Comparison of ENCODE assay signal across 13 cellular contexts in the genomic region with DNA sequence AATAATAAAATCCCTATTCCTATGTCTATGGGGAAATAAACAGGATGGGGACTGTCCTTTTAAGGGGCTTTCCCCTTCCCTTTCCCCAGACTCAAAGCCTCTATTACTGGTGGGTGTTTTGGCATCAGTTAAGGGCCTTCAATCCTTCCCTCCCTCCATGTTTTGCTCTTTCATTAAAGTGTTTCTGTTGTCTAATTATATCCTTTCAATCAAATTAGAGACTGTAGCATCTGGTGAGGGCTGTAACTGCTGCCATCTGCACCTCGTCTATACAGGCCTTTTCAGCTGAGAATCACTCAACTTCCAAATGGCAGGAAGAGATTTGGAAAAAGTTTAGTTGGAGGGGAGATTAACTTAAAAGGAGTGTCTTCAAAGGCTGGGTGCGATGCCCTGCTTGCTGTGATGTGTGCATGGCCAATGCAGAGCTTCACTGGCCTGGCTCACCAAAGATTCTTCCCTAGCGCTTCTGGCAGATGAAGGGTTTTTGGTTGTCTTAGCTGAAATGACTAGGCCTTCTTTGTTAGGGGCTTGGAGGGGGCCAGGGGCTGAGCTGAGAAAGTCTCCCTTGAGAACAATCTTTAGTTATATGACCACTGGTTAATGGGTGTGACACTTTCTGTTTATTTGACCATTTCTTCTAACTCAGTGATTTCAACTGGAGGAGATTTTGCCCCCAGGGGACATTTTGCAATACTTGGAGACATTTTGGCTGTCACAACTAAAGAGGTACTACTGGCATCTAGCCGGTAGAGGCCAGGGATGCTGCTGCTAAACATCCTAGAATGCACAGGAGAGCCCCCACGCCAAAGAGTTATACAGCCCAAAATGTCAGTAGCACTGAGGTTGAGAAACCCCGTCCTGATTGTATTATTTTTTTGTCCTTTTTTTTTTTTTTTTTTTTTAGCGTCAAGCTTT. TPM values are rescaled to one million over a fixed set of nuclear protein-coding genes. Genes with fewer than 3 reads are reported as not detected.
DNase-seq lines count a peak whose midpoint lies in the region; ATAC-seq and TF ChIP-seq lines count a peak whose summit lies in the region.
"Had no signal": no experiment of that assay in that cellular context is flagged by ENCODE, and none has a peak within 500 bp of the region (broad histone marks: within the 10 kb centered on the region; RNA-seq: fewer than 3 reads in every experiment).

No MANE protein-coding gene starts in this region.

- intact Hi-C loops in MCF 10A (cut with micrococcal nuclease), result no loop called here

- no peaks in the 10 kb centered on the region for H3K36me3 Mint-ChIP-seq in MCF 10A (ENCODE audit: insufficient read depth, unreplicated experiment)
- H3K36me3 Mint-ChIP-seq: activated naive CD8-positive, alpha-beta T cell had no signal

- H3K79me2 ChIP-seq in GM23248 (ENCODE audit: insufficient read depth), result no peaks in the 10 kb centered on the region

- in situ Hi-C loops in GM23248 (cut with MboI), result no loop called here

- H3K4me1 Mint-ChIP-seq in MCF 10A (ENCODE audit: insufficient read depth, unreplicated experiment), result peaks cover 6% of the 10 kb centered on the region

- CTCF ChIA-PET in MCF 10A (lab: Yijun Ruan, JAX), result interaction anchor here (0.6 to 3.2 kb wide), 3 partner anchors 48 to 480 kb away, joined by 3 to 8 read pairs (median 4); no protein-coding TSS in a partner anchor

- ATAC-seq in activated CD4-positive, CD25-positive, alpha-beta regulatory T cell treated with anti-CD3 and anti-CD28 coated beads, Interleukin-2, amount 50 U/mL, for 24 hours, result no peak
- no peak for ATAC-seq in GM21528 (IDR thresholded peaks at IDR 0.05; ENCODE audit: low FRiP score, unreplicated experiment)
- ATAC-seq: activated CD8-positive, alpha-beta T cell treated with anti-CD3 and anti-CD28 coated beads, Interleukin-2, amount 10 ng/mL, durations not matched to agents 7 days and 5 days had no signal

- no peaks in the 10 kb centered on the region for H4K20me1 ChIP-seq in GM23248 (ENCODE audit: insufficient read depth)

- H3K9ac ChIP-seq in GM23248, result no peak overlapping the region

- 56 to 62% methylated on average over 6 to 7 of the region's 7 CpGs for WGBS in GM23248 (ENCODE audit: low coverage in 1 of 2, low lambda C conversion rate in 2 of 2, missing lambda C conversion rate in 2 of 2), 2 experiments

- H3K9me3 Mint-ChIP-seq in MCF 10A (ENCODE audit: unreplicated experiment), result no peaks in the 10 kb centered on the region

- no peak overlapping the region for H3K4me3 Mint-ChIP-seq in MCF 10A (ENCODE audit: unreplicated experiment)
- H3K4me3 Mint-ChIP-seq: activated CD8-positive, alpha-beta T cell treated with anti-CD3 and anti-CD28 coated beads, Interleukin-2, amount 10 ng/mL, durations not matched to agents 7 days and 5 days; activated naive CD8-positive, alpha-beta T cell had no signal

- 0 out of 2 replicates have a peak, but pooled peaks cover 9% of the 10 kb centered on the region for H3K4me1 ChIP-seq in GM23248 (ENCODE audit: insufficient read depth)

- POLR2A ChIA-PET in MCF 10A (lab: Yijun Ruan, JAX), result interaction anchor here (0.6 to 0.7 kb wide), 3 partner anchors 150 to 1366 kb away, joined by 3 read pairs; no protein-coding TSS in a partner anchor

- no peak overlapping the region for H3K27ac Mint-ChIP-seq in MCF 10A (ENCODE audit: low read depth, unreplicated experiment)
- H3K27ac Mint-ChIP-seq: activated CD8-positive, alpha-beta T cell treated with anti-CD3 and anti-CD28 coated beads, Interleukin-2, amount 10 ng/mL, durations not matched to agents 7 days and 5 days; activated naive CD8-positive, alpha-beta T cell had no signal

- H2AFZ ChIP-seq in GM23248, result no peak overlapping the region

- no peak overlapping the region for H3K27ac ChIP-seq in GM23248
- H3K27ac ChIP-seq: neutrophil had no signal

- H3K4me2 ChIP-seq in GM23248 (ENCODE audit: unreplicated experiment), result no peak overlapping the region

- H3K9me2 ChIP-seq in GM23248 (ENCODE audit: insufficient read depth), result no peaks in the 10 kb centered on the region

- no peaks in the 10 kb centered on the region for H3K36me3 ChIP-seq in GM23248 (ENCODE audit: low read depth)
- H3K36me3 ChIP-seq: neutrophil had no signal

- DNase-seq in GM23248, result peak; percentile 43
- DNase-seq in NCI-H446 treated with DMSO at 0.1 percent for 48 hours (lab: John Stamatoyannopoulos, UW), result peak; percentile 80
- DNase-seq in MCF 10A (ENCODE audit: unreplicated experiment), result peak; percentile 84
- DNase-seq in retina, result peak; percentile 68
- no peak for DNase-seq in GM19238 (ENCODE audit: insufficient read length, low spot score)
- DNase-seq: activated CD8-positive, alpha-beta T cell treated with anti-CD3 and anti-CD28 coated beads, Interleukin-2, amount 10 ng/mL, durations not matched to agents 7 days and 5 days; H7 had no signal

- no peaks in the 10 kb centered on the region for H3F3A ChIP-seq in GM23248 (ENCODE audit: insufficient read depth)

- no peaks in the 10 kb centered on the region for H3K27me3 Mint-ChIP-seq in MCF 10A (ENCODE audit: insufficient read depth, unreplicated experiment)

- no peak overlapping the region for H3K4me3 ChIP-seq in GM23248

- no peak for TF ChIP-seq CTCF in MCF 10A (IDR thresholded peaks at IDR 0.05; ENCODE audit: unreplicated experiment)

- H3K27me3 ChIP-seq in GM23248 (replicated peaks; ENCODE audit: insufficient read depth), result no peaks in the 10 kb centered on the region

- BruUV-seq in MCF 10A (replicated peaks; lab: Mats Ljungman, UMichigan), result no TSS peak

- H3K9me3 ChIP-seq in GM23248 (ENCODE audit: low read depth), result no peaks in the 10 kb centered on the region
- H3K9me3 ChIP-seq: neutrophil had no signal

RNA-seq across cellular contexts. Expression of gene KREMEN1, which starts 7.5 kb away (rescaled TPM):
- total RNA-seq in GM23248 (2014; rRNA removed; shearing (Covaris generic)), result 2.7 and 4.4 TPM in 2 replicates
- polyA plus RNA-seq in GM23248 (2016; fragmentation: Nextera tagmentation; extraction: Ambion mirVana), result 4.3 and 4.5 TPM in 2 replicates
- 3.6 and 4.2 TPM in 2 replicates for total RNA-seq in MCF 10A (2022)
- total RNA-seq: T-helper 1 cell treated with Interleukin-12 subunit alpha and Interleukin-12 subunit beta and Interleukin-4 antibody, amounts not matched to agents 30 ng/mL and 1 ng/mL, for 36 hours had no signal

RNA-seq across cellular contexts. Expression of gene C22orf31, which starts 18.7 kb away (rescaled TPM):
- total RNA-seq in GM23248 (2014; rRNA removed; shearing (Covaris generic)), result not detected in 2 replicates
- polyA plus RNA-seq in GM23248 (2016; fragmentation: Nextera tagmentation; extraction: Ambion mirVana), result not detected in 2 replicates
- total RNA-seq in MCF 10A (2022), result not detected in 2 replicates
- total RNA-seq: activated CD8-positive, alpha-beta T cell treated with anti-CD3 and anti-CD28 coated beads, Interleukin-2, amount 10 ng/mL, durations not matched to agents 7 days and 5 days; H7; left colon; T-helper 1 cell treated with Interleukin-12 subunit alpha and Interleukin-12 subunit beta and Interleukin-4 antibody, amounts not matched to agents 30 ng/mL and 1 ng/mL, for 36 hours had no signal
